In genomic region chr16:18341417-18341960, GRCh38 we compare ENCODE assay signal across 10 cellular contexts. TPM values are rescaled to one million over a fixed set of nuclear protein-coding genes. Genes with fewer than 3 reads are reported as not detected.
DNase-seq lines count a peak whose midpoint lies in the region; ATAC-seq, FAIRE-seq and TF ChIP-seq lines count a peak whose summit lies in the region.
"Not testable (repeated sequence)": the region's sequence is repeated elsewhere in the genome, so short reads cannot be mapped to it uniquely, and the experiment has no call there.
"Had no signal": no experiment of that assay in that cellular context is flagged by ENCODE, and none has a peak within 500 bp of the region (broad histone marks: within the 10 kb centered on the region; RNA-seq: fewer than 3 reads in every experiment).

No MANE protein-coding gene starts in this region.

- H4K20me1 ChIP-seq in HepG2 (ENCODE audit: insufficient read depth, low read length) = not testable (repeated sequence)

- H3K27me3 ChIP-seq in right cardiac atrium (ENCODE audit: control insufficient read depth, insufficient read depth); HepG2 (ENCODE audit: control insufficient read depth in 1 of 2, insufficient read depth in 2 of 2, low read length in 2 of 2); psoas muscle (ENCODE audit: insufficient read depth in 3 of 3, low read length in 2 of 3); aorta (ENCODE audit: control insufficient read depth in 1 of 2, insufficient read depth in 2 of 2, low read length in 1 of 2): not testable (repeated sequence)

- not testable (repeated sequence) for H3K4me3 ChIP-seq in A549; right cardiac atrium (ENCODE audit: low read length); HepG2 (replicated peaks in 1 of 3; ENCODE audit: insufficient read depth in 1 of 3, low read depth in 2 of 3, low read length in 3 of 3); psoas muscle; aorta (ENCODE audit: low read length in 2 of 2)

- POLR2A ChIA-PET in A549 (lab: Yijun Ruan, JAX); HepG2 (lab: Yijun Ruan, JAX): not testable (repeated sequence)

- H3K27me3 Mint-ChIP-seq in central memory CD8-positive, alpha-beta T cell; glutamatergic neuron (ENCODE audit: unreplicated experiment); stimulated activated memory B cell treated with anti-CD40 and anti-IgM and Interleukin-4, amounts not matched to agents 10 μg/mL and 1 μg/mL and 100 μg/mL, for 72 hours: not testable (repeated sequence)

- TF ChIP-seq RAD21 in A549 (conservative IDR thresholded peaks at IDR 0.05 in 1 of 2, IDR thresholded peaks at IDR 0.05 in 1 of 2); HepG2 (CRISPR knock-in tag; IDR thresholded peaks at IDR 0.05): not testable (repeated sequence)

- H3K9ac ChIP-seq in HepG2 (ENCODE audit: insufficient read depth, low read depth, low read length) = not testable (repeated sequence)

- TF ChIP-seq POLR2A in A549 (IDR thresholded peaks at IDR 0.05; ENCODE audit: low read length); HepG2 (IDR thresholded peaks at IDR 0.05; ENCODE audit: insufficient read depth in 1 of 2, low read depth in 2 of 2, low read length in 2 of 2): not testable (repeated sequence)

- H3K4me3 Mint-ChIP-seq in central memory CD8-positive, alpha-beta T cell; glutamatergic neuron (ENCODE audit: unreplicated experiment); stimulated activated memory B cell treated with anti-CD40 and anti-IgM and Interleukin-4, amounts not matched to agents 10 μg/mL and 1 μg/mL and 100 μg/mL, for 72 hours: not testable (repeated sequence)

- not testable (repeated sequence) for H3K9me3 Mint-ChIP-seq in central memory CD8-positive, alpha-beta T cell; glutamatergic neuron (ENCODE audit: unreplicated experiment); stimulated activated memory B cell treated with anti-CD40 and anti-IgM and Interleukin-4, amounts not matched to agents 10 μg/mL and 1 μg/mL and 100 μg/mL, for 72 hours

- CTCF ChIA-PET in A549 (lab: Yijun Ruan, JAX); HepG2 (lab: Yijun Ruan, JAX; ENCODE audit: low intra/inter-chr PET ratio, low total read pairs): not testable (repeated sequence)

- H3K4me1 Mint-ChIP-seq in central memory CD8-positive, alpha-beta T cell; glutamatergic neuron (ENCODE audit: low read depth, unreplicated experiment); stimulated activated memory B cell treated with anti-CD40 and anti-IgM and Interleukin-4, amounts not matched to agents 10 μg/mL and 1 μg/mL and 100 μg/mL, for 72 hours: not testable (repeated sequence)

- H3K36me3 Mint-ChIP-seq in central memory CD8-positive, alpha-beta T cell (ENCODE audit: insufficient read depth); glutamatergic neuron (ENCODE audit: unreplicated experiment); stimulated activated memory B cell treated with anti-CD40 and anti-IgM and Interleukin-4, amounts not matched to agents 10 μg/mL and 1 μg/mL and 100 μg/mL, for 72 hours: not testable (repeated sequence)

- not testable (repeated sequence) for DNase-seq in A549 (ENCODE audit: low read depth in 1 of 2, low spot score in 1 of 2); central memory CD8-positive, alpha-beta T cell (ENCODE audit: low spot score in 2 of 2); HepG2 (ENCODE audit: low spot score); psoas muscle
- DNase-seq in glutamatergic neuron = peak; percentile 0
- DNase-seq in right cardiac atrium = peak in 1 of 3 donors; percentile 1
- peak; percentile 5 to 9 for DNase-seq in aorta

- H2AFZ ChIP-seq in HepG2 (ENCODE audit: low read length) = not testable (repeated sequence)

- intact Hi-C loops in right cardiac atrium (cut with DNase I); HepG2 (cut with micrococcal nuclease; ENCODE audit: unreplicated experiment); psoas muscle (cut with DNase I); aorta (cut with DNase I): not testable (repeated sequence)

- H3K4me2 ChIP-seq in A549; HepG2 (ENCODE audit: low read depth, low read length): not testable (repeated sequence)

- H3K9me3 ChIP-seq in A549; right cardiac atrium (ENCODE audit: control insufficient read depth, low read length); HepG2 (ENCODE audit: low read length); psoas muscle; aorta (ENCODE audit: control insufficient read depth, low read length): not testable (repeated sequence)

- ATAC-seq in A549 (peak; percentile 60 to 91), right cardiac atrium (peak; percentile 63 to 78), HepG2 (peak; percentile 94), psoas muscle (peak in 3 of 4 donors; percentile 32 to 54 (median 34)), aorta (ENCODE audit: low FRiP score) (peak; percentile 74)
- ATAC-seq in central memory CD8-positive, alpha-beta T cell (replicated peaks; ENCODE audit: extremely low read depth, poor library complexity, severe bottlenecking) = peak; percentile 40
- ATAC-seq in stimulated activated memory B cell treated with anti-CD40 and anti-IgM and Interleukin-4, amounts not matched to agents 10 μg/mL and 1 μg/mL and 100 μg/mL, for 72 hours = peak; percentile 68

- not testable (repeated sequence) for H3K4me1 ChIP-seq in A549; right cardiac atrium (ENCODE audit: control insufficient read depth, insufficient read depth, low read length); HepG2 (ENCODE audit: insufficient read depth, low read length); psoas muscle; aorta (ENCODE audit: control insufficient read depth in 1 of 2, insufficient read depth in 2 of 2, low read length in 2 of 2)

- H3K36me3 ChIP-seq in HepG2 (replicated peaks in 1 of 2; ENCODE audit: control insufficient read depth in 1 of 2, insufficient read depth in 2 of 2, low read length in 2 of 2); psoas muscle (ENCODE audit: insufficient read depth in 1 of 2, low read depth in 1 of 2); aorta (ENCODE audit: control insufficient read depth in 1 of 2, insufficient read depth in 2 of 2, low read length in 1 of 2): not testable (repeated sequence)

- H3K27ac Mint-ChIP-seq in central memory CD8-positive, alpha-beta T cell (ENCODE audit: low read depth); glutamatergic neuron (ENCODE audit: unreplicated experiment); stimulated activated memory B cell treated with anti-CD40 and anti-IgM and Interleukin-4, amounts not matched to agents 10 μg/mL and 1 μg/mL and 100 μg/mL, for 72 hours: not testable (repeated sequence)

- not testable (repeated sequence) for H3K27ac ChIP-seq in A549; right cardiac atrium (ENCODE audit: low read length); HepG2 (ENCODE audit: extremely low read length, insufficient read depth, low read length); psoas muscle; aorta (ENCODE audit: low read depth in 1 of 2, low read length in 2 of 2)

- not testable (repeated sequence) for TF ChIP-seq CTCF in A549 (IDR thresholded peaks at IDR 0.05); glutamatergic neuron (IDR thresholded peaks at IDR 0.05; ENCODE audit: partially characterized antibody, unreplicated experiment); HepG2 (CRISPR knock-in tag; IDR thresholded peaks at IDR 0.05); psoas muscle (IDR thresholded peaks at IDR 0.05)

- FAIRE-seq in A549 (lab: Jason Lieb, UNC); HepG2 (lab: Jason Lieb, UNC): not testable (repeated sequence)

- BruUV-seq in HepG2 (replicated peaks; lab: Mats Ljungman, UMichigan) = not testable (repeated sequence)

- not testable (repeated sequence) for TF ChIP-seq EP300 in A549 (IDR thresholded peaks at IDR 0.05); HepG2 (IDR thresholded peaks at IDR 0.05; ENCODE audit: low read depth in 2 of 2, low read length in 2 of 2); HepG2 (CRISPR knock-in tag; IDR thresholded peaks at IDR 0.05; ENCODE audit: borderline replicate concordance)

- in situ Hi-C loops in HepG2 (cut with HindIII; ENCODE audit: extremely low pct_ligation_motif_present, low pct_unique_long_range_greater_than_20kb) = not testable (repeated sequence)

- H3K79me2 ChIP-seq in HepG2 (ENCODE audit: insufficient read depth, low read length) = not testable (repeated sequence)

- no CpG with 5 or more reads among the region's 28 CpGs for WGBS in A549 (ENCODE audit: missing lambda C conversion rate)
- WGBS in right cardiac atrium = 94% methylated on average over 2 of the region's 28 CpGs
- 91% methylated on average over 5 of the region's 28 CpGs for WGBS in HepG2 (ENCODE audit: low lambda C conversion rate)
- WGBS in psoas muscle, 3 donors = 89 to 100% (median 96%) methylated on average over 1 to 2 of the region's 28 CpGs
- WGBS in aorta, 2 donors = 90 to 93% methylated on average over 2 of the region's 28 CpGs

RNA-seq across cellular contexts. Expression of gene NPIPA8, which starts 5.0 kb away (rescaled TPM):
- polyA plus RNA-seq in A549 (2011; rRNA removed) (2.0 TPM in 2 replicates), A549 (2017; fragmentation: RNase III; extraction: RNeasy Plus Mini Kit Qiagen cat#74134 plus additional on column Dnase treatment) (1.9 to 2.4 TPM (median 2.0 TPM) in 3 replicates), right cardiac atrium (3.9 TPM), HepG2 (2011; rRNA removed) (0.34 and 0.38 TPM in 2 replicates), psoas muscle (1 to 10 TPM in 2 of 3 donors, not detected in 1; 5.7 to 6.4 TPM), aorta (10 to 100 TPM in 1 of 2 donors, 1 to 10 TPM in 1; 4.0 to 41.6 TPM)
- 2.5 and 3.1 TPM in 2 replicates for polyA plus RNA-seq in A549 (2012; cell fraction: cytosol; rRNA removed)
- polyA plus RNA-seq in A549 (2012; cell fraction: nucleus; rRNA removed) = 4.5 and 5.9 TPM in 2 replicates
- polyA minus RNA-seq in A549 (2011; rRNA and poly(A)+ RNA removed) = 0.33 and 0.63 TPM in 2 replicates
- total RNA-seq in glutamatergic neuron (ENCODE audit: unreplicated experiment) (not detected), right cardiac atrium (under 1 TPM in 3 of 4 donors, not detected in 1; 0.15 to 0.53 (median 0.29) TPM), HepG2 (2016; rRNA removed; fragmentation: Illumina TruSeq; extraction: Trizol) (0.24 TPM in 2 replicates), psoas muscle (under 1 TPM in 2 of 4 donors, not detected in 2; 0.36 to 0.42 TPM), aorta (1 to 10 TPM; 1.7 to 2.2 TPM)
- total RNA-seq in HepG2 (2016; cell fraction: cytosol; rRNA removed; fragmentation: Illumina TruSeq; extraction: Trizol; ENCODE audit: low read depth) = 0.71 TPM in 2 replicates
- 0.19 and 0.41 TPM in 2 replicates for total RNA-seq in HepG2 (2016; cell fraction: insoluble cytoplasmic fraction; rRNA removed; fragmentation: Illumina TruSeq; extraction: Trizol)
- 0.25 and 0.38 TPM in 2 replicates for total RNA-seq in HepG2 (2016; cell fraction: membrane; rRNA removed; fragmentation: Illumina TruSeq; extraction: Trizol)
- 0.25 and 1.1 TPM in 2 replicates for total RNA-seq in HepG2 (2016; cell fraction: nucleus; rRNA removed; fragmentation: Illumina TruSeq; extraction: Trizol)
- polyA plus RNA-seq in HepG2 (2011; cell fraction: cytosol; rRNA removed) = 12.0 and 19.0 TPM in 2 replicates
- polyA plus RNA-seq in HepG2 (2011; cell fraction: nucleus; rRNA removed) = 0.85 and 1.4 TPM in 2 replicates
- polyA plus RNA-seq in HepG2 (2012) = 0.35 and 0.57 TPM in 2 replicates
- 0.77 TPM in 1 of 2 replicates, not detected in the other for polyA plus RNA-seq in HepG2 (2016; cell fraction: cytosol; fragmentation: Illumina TruSeq; extraction: Trizol; ENCODE audit: low read depth)
- polyA plus RNA-seq in HepG2 (2016; cell fraction: insoluble cytoplasmic fraction; fragmentation: Illumina TruSeq; extraction: Trizol; ENCODE audit: low read depth) = 0.47 TPM in 1 of 2 replicates, not detected in the other
- polyA plus RNA-seq in HepG2 (2016; cell fraction: membrane; fragmentation: Illumina TruSeq; extraction: Trizol; ENCODE audit: low read depth) = 0.13 and 0.27 TPM in 2 replicates
- 1.2 and 2.4 TPM in 2 replicates for polyA plus RNA-seq in HepG2 (2016; cell fraction: nucleus; fragmentation: Illumina TruSeq; extraction: Trizol; ENCODE audit: insufficient read depth, low read depth)
- 0.22 and 0.23 TPM in 2 replicates for polyA minus RNA-seq in HepG2 (2011; rRNA and poly(A)+ RNA removed; ENCODE audit: low replicate concordance)
- polyA minus RNA-seq in HepG2 (2011; cell fraction: cytosol; rRNA and poly(A)+ RNA removed) = 0.49 TPM in 1 of 2 replicates, not detected in the other
- polyA minus RNA-seq in HepG2 (2011; cell fraction: nucleus; rRNA and poly(A)+ RNA removed) = 0.50 and 1.5 TPM in 2 replicates
- total RNA-seq: GM23338, HT1080 had no signal
- polyA plus RNA-seq: GM23338 had no signal

Comparison
In these comparisons a context has a peak if more than half of its experiments do, and no peak if none do; other contexts are left out.
1. ATAC-seq: peak in every context shown above with its lines; median percentile 94 in HepG2; 76 in A549; 74 in aorta; 70 in right cardiac atrium; 68 in stimulated activated memory B cell treated with anti-CD40 and anti-IgM and Interleukin-4, amounts not matched to agents 10 μg/mL and 1 μg/mL and 100 μg/mL, for 72 hours; 40 in central memory CD8-positive, alpha-beta T cell; 34 in psoas muscle.